8 cellular contexts compared by ENCODE assay signal in genomic region chr5:55903121-55903701, GRCh38. TPM values are rescaled to one million over a fixed set of nuclear protein-coding genes. Genes with fewer than 3 reads are reported as not detected.
DNase-seq lines count a peak whose midpoint lies in the region; ATAC-seq, FAIRE-seq and TF ChIP-seq lines count a peak whose summit lies in the region.

No MANE protein-coding gene starts in this region.

- H3K27ac Mint-ChIP-seq in Caco-2 (ENCODE audit: unreplicated experiment), result no peak overlapping the region

- DNase-seq in GM19239 (ENCODE audit: insufficient read length, low spot score) (no peak), dermis blood vessel endothelial cell (peak; percentile 43), Caco-2 (no peak), cerebellar cortex (ENCODE audit: low spot score) (no peak), hippocampal formation (lab: John Stamatoyannopoulos, UW) (no peak)
- DNase-seq in stimulated activated CD8-positive, alpha-beta memory T cell treated with anti-CD3 and anti-CD28 coated beads, Interleukin-4, amount 100 ng/mL, for 24 hours (ENCODE audit: low read depth), result peak; percentile 69

- CTCF ChIA-PET in Caco-2 (lab: Charles Lee), result no interaction called here

- POLR2A ChIA-PET in Caco-2 (lab: Charles Lee), result no interaction called here

- H3K9me3 ChIP-seq in Caco-2, result no peaks in the 10 kb centered on the region

- ATAC-seq in HG03139 (IDR thresholded peaks at IDR 0.05; ENCODE audit: unreplicated experiment), result peak; percentile 79
- peak; percentile 89 to 94 for ATAC-seq in activated CD4-positive, CD25-positive, alpha-beta regulatory T cell treated with anti-CD3 and anti-CD28 coated beads, Interleukin-2, amount 50 U/mL, for 24 hours

- H3K36me3 Mint-ChIP-seq in Caco-2 (ENCODE audit: insufficient read depth, unreplicated experiment), result no peaks in the 10 kb centered on the region

- H3K27me3 Mint-ChIP-seq in Caco-2 (ENCODE audit: insufficient read depth, unreplicated experiment), result no peaks in the 10 kb centered on the region

- no peaks in the 10 kb centered on the region; the same call in 1 of the 2 replicates for H3K36me3 ChIP-seq in Caco-2 (ENCODE audit: control insufficient read depth, insufficient read depth, low read length)

- H3K27me3 ChIP-seq in Caco-2 (replicated peaks; ENCODE audit: control insufficient read depth, insufficient read depth, low read length), result no peaks in the 10 kb centered on the region

- peaks cover 18% of the 10 kb centered on the region for H3K4me1 Mint-ChIP-seq in Caco-2 (ENCODE audit: low read depth, unreplicated experiment)

- H3K4me3 Mint-ChIP-seq in Caco-2 (ENCODE audit: unreplicated experiment), result no peak overlapping the region

- H3K4me3 ChIP-seq in Caco-2 (ENCODE audit: low read depth, low read length), result no peak overlapping the region

- peak; percentile 93 for FAIRE-seq in GM19239 (lab: Jason Lieb, UNC)

- no peak for TF ChIP-seq CTCF in Caco-2 (IDR thresholded peaks at IDR 0.05; ENCODE audit: insufficient read depth in 1 of 2, low read depth in 1 of 2, low read length in 1 of 2, severe bottlenecking in 1 of 2, unreplicated experiment in 1 of 2)

- H3K4me1 ChIP-seq in Caco-2, result peaks cover 11% of the 10 kb centered on the region

- BruUV-seq in Caco-2 (replicated peaks; lab: Mats Ljungman, UMichigan), result no TSS peak

- H3K9me3 Mint-ChIP-seq in Caco-2 (ENCODE audit: unreplicated experiment), result no peaks in the 10 kb centered on the region

- intact Hi-C loops in Caco-2 (cut with micrococcal nuclease; ENCODE audit: unreplicated experiment), result no loop called here

RNA-seq across cellular contexts. Expression of gene IL31RA, which starts 52.1 kb away (rescaled TPM):
- 0.19 TPM in 1 of 2 replicates, not detected in the other for total RNA-seq in dermis blood vessel endothelial cell
- total RNA-seq in Caco-2 (2022), result not detected in 2 replicates

Comparison
In these comparisons a context has a peak if more than half of its experiments do, and no peak if none do; other contexts are left out.
1. DNase-seq: peak in dermis blood vessel endothelial cell (single experiment) and stimulated activated CD8-positive, alpha-beta memory T cell treated with anti-CD3 and anti-CD28 coated beads, Interleukin-4, amount 100 ng/mL, for 24 hours (single experiment); none in GM19239 (single experiment), Caco-2 (0 of 2), cerebellar cortex (single experiment) and hippocampal formation (0 of 2).